In the genomic region with DNA sequence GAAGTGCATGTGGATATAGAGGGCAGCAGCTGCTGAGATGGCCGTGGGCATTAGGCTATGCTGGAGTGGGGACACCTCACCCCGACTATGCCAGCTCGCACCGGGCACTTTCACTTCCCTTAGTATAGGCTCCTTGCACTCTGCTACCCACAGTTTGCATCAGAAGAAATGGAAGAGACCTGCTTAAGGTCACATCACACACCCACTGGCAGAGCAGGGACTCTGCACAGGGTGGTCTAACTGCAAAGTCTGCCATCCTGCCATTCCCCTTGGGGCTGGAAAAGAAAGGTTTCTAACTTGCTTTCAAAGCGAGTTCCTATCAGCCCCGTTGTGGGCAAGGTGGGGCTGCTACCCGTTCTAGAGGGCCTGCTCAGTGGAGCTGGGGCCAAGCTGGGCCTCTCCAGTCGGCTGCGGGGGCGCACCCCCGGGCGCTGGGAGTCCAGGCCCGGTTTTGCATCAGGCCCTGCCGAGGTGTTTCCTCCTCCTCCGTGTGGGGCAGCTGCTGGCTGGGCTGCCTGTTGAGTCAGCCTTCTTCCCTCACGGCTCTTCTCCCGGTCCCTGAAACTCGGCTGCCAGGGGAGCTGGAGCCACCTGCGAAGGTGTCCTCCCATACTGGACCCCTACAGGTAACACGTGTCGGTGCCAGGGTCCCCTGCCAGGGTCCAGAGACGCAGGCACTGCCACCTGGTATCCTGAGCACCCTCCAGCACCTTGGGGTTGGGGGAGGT, we compare ENCODE assay signal across 8 cellular contexts. TPM values are rescaled to one million over a fixed set of nuclear protein-coding genes. Genes with fewer than 3 reads are reported as not detected.
DNase-seq lines count a peak whose midpoint lies in the region; ATAC-seq, FAIRE-seq and TF ChIP-seq lines count a peak whose summit lies in the region.

A gene with protein sequence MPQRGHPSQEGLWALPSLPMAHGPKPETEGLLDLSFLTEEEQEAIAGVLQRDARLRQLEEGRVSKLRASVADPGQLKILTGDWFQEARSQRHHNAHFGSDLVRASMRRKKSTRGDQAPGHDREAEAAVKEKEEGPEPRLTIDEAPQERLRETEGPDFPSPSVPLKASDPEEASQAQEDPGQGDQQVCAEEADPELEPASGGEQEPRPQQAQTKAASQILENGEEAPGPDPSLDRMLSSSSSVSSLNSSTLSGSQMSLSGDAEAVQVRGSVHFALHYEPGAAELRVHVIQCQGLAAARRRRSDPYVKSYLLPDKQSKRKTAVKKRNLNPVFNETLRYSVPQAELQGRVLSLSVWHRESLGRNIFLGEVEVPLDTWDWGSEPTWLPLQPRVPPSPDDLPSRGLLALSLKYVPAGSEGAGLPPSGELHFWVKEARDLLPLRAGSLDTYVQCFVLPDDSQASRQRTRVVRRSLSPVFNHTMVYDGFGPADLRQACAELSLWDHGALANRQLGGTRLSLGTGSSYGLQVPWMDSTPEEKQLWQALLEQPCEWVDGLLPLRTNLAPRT (plus strand): TSS at position 498 of the 728 bp plus-strand sequence. CDS start 3,313 bp downstream, outside the sequence.

- peak within 1 kb of the TSS; percentile 44 for H3K18ac ChIP-seq in trophoblast cell (ENCODE audit: low read length)

- H2BK5ac ChIP-seq in trophoblast cell (ENCODE audit: low read depth, low read length, poor library complexity), result peak within 1 kb of the TSS; percentile 17

- CTCF ChIA-PET in A549 (lab: Yijun Ruan, JAX), result interaction anchor here (0.9 to 11.8 kb wide), 5 partner anchors 9 to 50 kb away, joined by 3 to 134 read pairs (median 21); no protein-coding TSS in a partner anchor

- H4K91ac ChIP-seq in trophoblast cell (ENCODE audit: low read depth, low read length), result peak within 1 kb of the TSS; percentile 96

- no peak for TF ChIP-seq EP300 in A549 (IDR thresholded peaks at IDR 0.05)

- FAIRE-seq in A549 (lab: Jason Lieb, UNC), result no peak

- no peaks in the 10 kb centered on the region for H3K9me3 ChIP-seq in A549
- no peaks in the 10 kb centered on the region for H3K9me3 ChIP-seq in HUES6 (ENCODE audit: control insufficient read depth, insufficient read depth, low read depth, low read length)
- peaks cover 1% of the 10 kb centered on the region for H3K9me3 ChIP-seq in trophoblast cell (ENCODE audit: insufficient read depth, low read depth, low read length)

- TF ChIP-seq RAD21 in A549 (conservative IDR thresholded peaks at IDR 0.05 in 1 of 2, IDR thresholded peaks at IDR 0.05 in 1 of 2), result no peak

- H3K4ac ChIP-seq in trophoblast cell (ENCODE audit: low read depth, low read length), result peak within 1 kb of the TSS; percentile 15

- peaks cover 4% of the 10 kb centered on the region for H3K79me2 ChIP-seq in trophoblast cell (ENCODE audit: control insufficient read depth, insufficient read depth, low read length, poor library complexity)

- H4K8ac ChIP-seq in trophoblast cell (ENCODE audit: low read depth, low read length), result peak within 1 kb of the TSS; percentile 49

- H3K14ac ChIP-seq in trophoblast cell (ENCODE audit: low read length), result peak within 1 kb of the TSS; percentile 29

- H2BK120ac ChIP-seq in trophoblast cell (ENCODE audit: insufficient read depth, low read length, poor library complexity), result peak within 1 kb of the TSS; percentile 33

- H2AFZ ChIP-seq in trophoblast cell (ENCODE audit: insufficient read depth, low read length, poor library complexity), result no peak within 1 kb of the TSS

- H4K12ac ChIP-seq in trophoblast cell (ENCODE audit: low read depth, low read length), result peak within 1 kb of the TSS; percentile 11

- H3K4me1 ChIP-seq in A549 (peaks cover 18% of the 10 kb centered on the region), HUES6 (ENCODE audit: control insufficient read depth, insufficient read depth, low read length) (peaks cover 39% of the 10 kb centered on the region), trophoblast cell (ENCODE audit: control insufficient read depth in 1 of 2, insufficient read depth in 2 of 2, low read length in 2 of 2) (peaks cover 25 to 29% of the 10 kb centered on the region in 2 experiments)

- H3K4me2 ChIP-seq in A549 (peak within 1 kb of the TSS; percentile 70), trophoblast cell (ENCODE audit: low read length) (peak within 1 kb of the TSS; percentile 60)

- no peak within 1 kb of the TSS for H3K23ac ChIP-seq in trophoblast cell (ENCODE audit: low read length)

- DNase-seq in A549 (ENCODE audit: low read depth in 1 of 2, low spot score in 1 of 2) (peak; percentile 38 to 56), RPMI7951 (ENCODE audit: low read depth) (peak; percentile 61), fibroblast of villous mesenchyme (ENCODE audit: low read depth) (peak; percentile 47), trophoblast cell (peak; percentile 67 to 76)
- peak; percentile 40 to 43 for DNase-seq in activated T-helper 1 cell treated with anti-CD3 and anti-CD28 coated beads, Interleukin-2, amount 50 U/mL, for 16 hours (ENCODE audit: low read depth in 1 of 2, low spot score in 1 of 2)

- no peak for TF ChIP-seq CTCF in A549 (IDR thresholded peaks at IDR 0.05)
- no peak for TF ChIP-seq CTCF in fibroblast of villous mesenchyme (IDR thresholded peaks at IDR 0.05; ENCODE audit: insufficient read depth, low read depth, low read length)

- H3K4me3 ChIP-seq in A549, result peak within 1 kb of the TSS; percentile 19; the same call in 2 of the 3 replicates
- peak within 1 kb of the TSS; percentile 51 for H3K4me3 ChIP-seq in HUES6 (ENCODE audit: low read depth, low read length)
- H3K4me3 ChIP-seq in fibroblast of villous mesenchyme (ENCODE audit: low read depth, low read length), result no peak within 1 kb of the TSS
- peak within 1 kb of the TSS; percentile 40 for H3K4me3 ChIP-seq in trophoblast cell (ENCODE audit: low read depth, low read length)

- peaks cover 13% of the 10 kb centered on the region for H3K79me1 ChIP-seq in trophoblast cell (ENCODE audit: low read length)

- POLR2A ChIA-PET in A549 (lab: Yijun Ruan, JAX), result interaction anchor here (1.4 kb wide), 1 partner anchor 19 kb away, joined by 3 read pairs; no protein-coding TSS in a partner anchor

- H3K9ac ChIP-seq in HUES6 (ENCODE audit: low read length) (peak within 1 kb of the TSS; percentile 33), trophoblast cell (ENCODE audit: low read length) (peak within 1 kb of the TSS; percentile 24)

- ATAC-seq in A549 (peak; percentile 81 to 84), GM18861 (IDR thresholded peaks at IDR 0.05; ENCODE audit: unreplicated experiment) (no peak)

- 61% methylated on average over 3 of the region's 22 CpGs for WGBS in A549 (ENCODE audit: missing lambda C conversion rate)
- WGBS in trophoblast cell (ENCODE audit: extremely low coverage, insufficient coverage, insufficient read length), result no CpG with 5 or more reads among the region's 22 CpGs

- TF ChIP-seq POLR2A in A549 (IDR thresholded peaks at IDR 0.05; ENCODE audit: low read length), result no peak
- TF ChIP-seq POLR2A in GM18526 (IDR thresholded peaks at IDR 0.05; ENCODE audit: extremely low read depth, insufficient read length), result peak; percentile 38

- H3K36me3 ChIP-seq in HUES6 (ENCODE audit: control insufficient read depth, insufficient read depth, low read length) (peaks cover 6% of the 10 kb centered on the region; the same call in 1 of the 2 replicates), trophoblast cell (ENCODE audit: control insufficient read depth in 1 of 2, insufficient read depth in 2 of 2, low read length in 2 of 2) (peaks cover under 1 to 2% of the 10 kb centered on the region in 2 experiments)

- peak within 1 kb of the TSS; percentile 62 for H2BK12ac ChIP-seq in trophoblast cell (ENCODE audit: low read length)

- peak within 1 kb of the TSS; percentile 51 for H2AK5ac ChIP-seq in trophoblast cell (ENCODE audit: low read length)

- no peaks in the 10 kb centered on the region for H3K27me3 ChIP-seq in HUES6 (ENCODE audit: control insufficient read depth, insufficient read depth, low read length)
- H3K27me3 ChIP-seq in trophoblast cell (ENCODE audit: insufficient read depth, low read length), result no peaks in the 10 kb centered on the region

- H3K27ac ChIP-seq in A549 (peak within 1 kb of the TSS; percentile 57 to 80), HUES6 (ENCODE audit: low read depth, low read length) (no peak within 1 kb of the TSS), trophoblast cell (ENCODE audit: low read depth, low read length) (peak within 1 kb of the TSS; percentile 49)

TF ChIP-seq in A549, 52 proteins besides CTCF, POLR2A, EP300 and RAD21 (continues in another document):
- TF ChIP-seq ZC3H11A (IDR thresholded peaks at IDR 0.05) (no peak), NPAS2 (CRISPR knock-in tag; IDR thresholded peaks at IDR 0.05; ENCODE audit: borderline replicate concordance) (no peak), RFX5 (IDR thresholded peaks at IDR 0.05) (no peak)
- TF ChIP-seq, protein P1, sequence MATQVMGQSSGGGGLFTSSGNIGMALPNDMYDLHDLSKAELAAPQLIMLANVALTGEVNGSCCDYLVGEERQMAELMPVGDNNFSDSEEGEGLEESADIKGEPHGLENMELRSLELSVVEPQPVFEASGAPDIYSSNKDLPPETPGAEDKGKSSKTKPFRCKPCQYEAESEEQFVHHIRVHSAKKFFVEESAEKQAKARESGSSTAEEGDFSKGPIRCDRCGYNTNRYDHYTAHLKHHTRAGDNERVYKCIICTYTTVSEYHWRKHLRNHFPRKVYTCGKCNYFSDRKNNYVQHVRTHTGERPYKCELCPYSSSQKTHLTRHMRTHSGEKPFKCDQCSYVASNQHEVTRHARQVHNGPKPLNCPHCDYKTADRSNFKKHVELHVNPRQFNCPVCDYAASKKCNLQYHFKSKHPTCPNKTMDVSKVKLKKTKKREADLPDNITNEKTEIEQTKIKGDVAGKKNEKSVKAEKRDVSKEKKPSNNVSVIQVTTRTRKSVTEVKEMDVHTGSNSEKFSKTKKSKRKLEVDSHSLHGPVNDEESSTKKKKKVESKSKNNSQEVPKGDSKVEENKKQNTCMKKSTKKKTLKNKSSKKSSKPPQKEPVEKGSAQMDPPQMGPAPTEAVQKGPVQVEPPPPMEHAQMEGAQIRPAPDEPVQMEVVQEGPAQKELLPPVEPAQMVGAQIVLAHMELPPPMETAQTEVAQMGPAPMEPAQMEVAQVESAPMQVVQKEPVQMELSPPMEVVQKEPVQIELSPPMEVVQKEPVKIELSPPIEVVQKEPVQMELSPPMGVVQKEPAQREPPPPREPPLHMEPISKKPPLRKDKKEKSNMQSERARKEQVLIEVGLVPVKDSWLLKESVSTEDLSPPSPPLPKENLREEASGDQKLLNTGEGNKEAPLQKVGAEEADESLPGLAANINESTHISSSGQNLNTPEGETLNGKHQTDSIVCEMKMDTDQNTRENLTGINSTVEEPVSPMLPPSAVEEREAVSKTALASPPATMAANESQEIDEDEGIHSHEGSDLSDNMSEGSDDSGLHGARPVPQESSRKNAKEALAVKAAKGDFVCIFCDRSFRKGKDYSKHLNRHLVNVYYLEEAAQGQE (IDR thresholded peaks at IDR 0.05), result no peak

RNA-seq across cellular contexts. Expression of the gene that starts here (rescaled TPM):
- 0.50 and 0.80 TPM in 2 replicates for polyA plus RNA-seq in A549 (2011; rRNA removed)
- polyA plus RNA-seq in A549 (2012; cell fraction: cytosol; rRNA removed), result 0.94 and 1.0 TPM in 2 replicates
- 4.8 and 5.8 TPM in 2 replicates for polyA plus RNA-seq in A549 (2012; cell fraction: nucleus; rRNA removed)
- polyA plus RNA-seq in A549 (2017; fragmentation: RNase III; extraction: RNeasy Plus Mini Kit Qiagen cat#74134 plus additional on column Dnase treatment), result 0.50 to 0.76 TPM (median 0.58 TPM) in 3 replicates
- 0.37 and 0.73 TPM in 2 replicates for polyA minus RNA-seq in A549 (2011; rRNA and poly(A)+ RNA removed)
- total RNA-seq in RPMI7951 (2014; rRNA removed; shearing (Covaris generic)), result 0.12 TPM in 1 of 2 replicates, not detected in the other
- under 0.01 and 0.32 TPM in 2 replicates for total RNA-seq in fibroblast of villous mesenchyme
- 18.2 and 20.4 TPM in 2 replicates for polyA plus RNA-seq in trophoblast cell (2013)

Comparison
In these comparisons a context has a peak if more than half of its experiments do, and no peak if none do; other contexts are left out.
1. Peak in DNase-seq in RPMI7951; RNA of the gene not detected or under 1 TPM.
2. Peak in DNase-seq in fibroblast of villous mesenchyme; RNA of the gene not detected or under 1 TPM.